ENCODE assay signal across 10 cellular contexts in genomic region chr1:225446298-225446941, GRCh38. TPM values are rescaled to one million over a fixed set of nuclear protein-coding genes. Genes with fewer than 3 reads are reported as not detected.
DNase-seq lines count a peak whose midpoint lies in the region; ATAC-seq, FAIRE-seq and TF ChIP-seq lines count a peak whose summit lies in the region.
"Had no signal": no experiment of that assay in that cellular context is flagged by ENCODE, and none has a peak within 500 bp of the region (broad histone marks: within the 10 kb centered on the region; RNA-seq: fewer than 3 reads in every experiment).

No MANE protein-coding gene starts in this region.

- intact Hi-C loops in breast epithelium (cut with DNase I; ENCODE audit: low total_unique reads): loop anchor here (5.0 kb wide), 1 partner anchor 379 kb away; no protein-coding TSS in a partner anchor
- intact Hi-C loops in mammary epithelial cell (cut with micrococcal nuclease): no loop called here
- intact Hi-C loops in natural killer cell (cut with micrococcal nuclease): no loop called here

- H3K27me3 ChIP-seq in breast epithelium (no peaks in the 10 kb centered on the region), mammary epithelial cell (ENCODE audit: insufficient read depth, low read length) (no peaks in the 10 kb centered on the region)

- TF ChIP-seq POLR2A in breast epithelium (IDR thresholded peaks at IDR 0.05): no peak

- DNase-seq in breast epithelium (ENCODE audit: low spot score in 2 of 2) (no peak), mammary epithelial cell (no peak), natural killer cell (no peak), GM19239 (ENCODE audit: insufficient read length, low spot score) (no peak), islet precursor cell (no peak)
- DNase-seq: erythroblast had no signal

- FAIRE-seq in GM19239 (lab: Jason Lieb, UNC): no peak

- H3K27ac Mint-ChIP-seq in natural killer cell: peak overlapping the region; percentile 91 to 97

- no peaks in the 10 kb centered on the region for H3K27me3 Mint-ChIP-seq in natural killer cell (ENCODE audit: low read depth in 2 of 2)

- no peaks in the 10 kb centered on the region for H3K36me3 ChIP-seq in breast epithelium
- no peaks in the 10 kb centered on the region for H3K36me3 ChIP-seq in mammary epithelial cell (ENCODE audit: insufficient read depth, low read length)
- H3K36me3 ChIP-seq in urinary bladder (ENCODE audit: insufficient read depth): no peaks in the 10 kb centered on the region

- CTCF ChIA-PET in mammary epithelial cell (lab: Charles Lee; ENCODE audit: low non-redundant PET): interaction anchor here (0.8 kb wide), 1 partner anchor 13 kb away, joined by 4 read pairs; no protein-coding TSS in a partner anchor

- no peaks in the 10 kb centered on the region for H3K79me2 ChIP-seq in mammary epithelial cell (ENCODE audit: insufficient read depth, low read length)

- H3K4me2 ChIP-seq in mammary epithelial cell (ENCODE audit: insufficient read depth, low read depth, low read length): no peak overlapping the region

- no peaks in the 10 kb centered on the region for H3K9me3 Mint-ChIP-seq in natural killer cell

- H3K9ac ChIP-seq in mammary epithelial cell (ENCODE audit: insufficient read depth, low read length): no peak overlapping the region

- H3K4me1 ChIP-seq in breast epithelium: peaks cover 5 to 8% of the 10 kb centered on the region in 2 donors
- H3K4me1 ChIP-seq in mammary epithelial cell (ENCODE audit: insufficient read depth, low read length): peaks cover 26% of the 10 kb centered on the region
- H3K4me1 ChIP-seq in urinary bladder (ENCODE audit: insufficient read depth): peaks cover 2% of the 10 kb centered on the region

- H4K20me1 ChIP-seq in mammary epithelial cell (ENCODE audit: insufficient read depth, low read length): no peaks in the 10 kb centered on the region

- dilution Hi-C loops in mammary epithelial cell (cut with HindIII; ENCODE audit: low sequenced_read_pairs): no loop called here

- H3K9me3 ChIP-seq in breast epithelium (no peaks in the 10 kb centered on the region), mammary epithelial cell (replicated peaks; ENCODE audit: insufficient read depth, low read length) (no peaks in the 10 kb centered on the region)

- no peaks in the 10 kb centered on the region for H3K36me3 Mint-ChIP-seq in natural killer cell

- ATAC-seq in natural killer cell (no peak), SK-N-SH treated with all-trans-retinoic acid at 6 μM for 48 hours (no peak)
- ATAC-seq: Panc1 had no signal

- TF ChIP-seq CTCF in breast epithelium (IDR thresholded peaks at IDR 0.05): no peak
- no peak for TF ChIP-seq CTCF in mammary epithelial cell (conservative IDR thresholded peaks at IDR 0.05 in 1 of 2, IDR thresholded peaks at IDR 0.05 in 1 of 2; ENCODE audit: extremely low read depth in 1 of 2, insufficient read depth in 1 of 2, low read depth in 1 of 2, low read length in 2 of 2)
- TF ChIP-seq CTCF in natural killer cell (IDR thresholded peaks at IDR 0.05): no peak

- H3K27ac ChIP-seq in breast epithelium (peak overlapping the region; percentile 57 to 78), mammary epithelial cell (ENCODE audit: insufficient read depth, low read depth, low read length) (no peak overlapping the region), angular gyrus (ENCODE audit: low read depth, low read length) (peak overlapping the region; percentile 42), urinary bladder (ENCODE audit: low read depth) (peak overlapping the region; percentile 49)

- H2AFZ ChIP-seq in mammary epithelial cell (ENCODE audit: low read depth, low read length): no peak overlapping the region

- H3K4me1 Mint-ChIP-seq in natural killer cell: peaks cover 65 to 85% of the 10 kb centered on the region in 2 donors

- no TSS peak for BruUV-seq in mammary epithelial cell (replicated peaks; lab: Mats Ljungman, UMichigan)

- 48% methylated on average over 8 of the region's 9 CpGs for WGBS in mammary epithelial cell (ENCODE audit: low coverage, missing lambda C conversion rate)
- 60% methylated on average over 9 of the region's 9 CpGs for WGBS in urinary bladder

- peak overlapping the region; percentile 9 for H3K4me3 Mint-ChIP-seq in natural killer cell

- in situ Hi-C loops in mammary epithelial cell (cut with MboI; ENCODE audit: low sequenced_read_pairs in 2 of 2): no loop called here

- H3K4me3 ChIP-seq in breast epithelium: no peak overlapping the region
- H3K4me3 ChIP-seq in mammary epithelial cell (replicated peaks in 1 of 3; ENCODE audit: insufficient read depth in 1 of 3, low read depth in 2 of 3, low read length in 3 of 3): no peak overlapping the region
- no peak overlapping the region for H3K4me3 ChIP-seq in urinary bladder (ENCODE audit: low read depth, low read length)

TF ChIP-seq in SK-N-SH treated with all-trans-retinoic acid at 6 μM for 48 hours, 23 proteins besides CTCF, POLR2A, EP300 and RAD21:
- TF ChIP-seq SNAI2 (CRISPR knock-in tag; IDR thresholded peaks at IDR 0.05) (no peak), TCF4 (CRISPR knock-in tag; IDR thresholded peaks at IDR 0.05; ENCODE audit: borderline replicate concordance) (no peak), CREB5 (CRISPR knock-in tag; IDR thresholded peaks at IDR 0.05; ENCODE audit: low read depth) (no peak), TSHZ2 (CRISPR knock-in tag; IDR thresholded peaks at IDR 0.05) (no peak), ZNF70 (CRISPR knock-in tag; IDR thresholded peaks at IDR 0.05) (no peak), BACH2 (CRISPR knock-in tag; IDR thresholded peaks at IDR 0.05; ENCODE audit: borderline replicate concordance) (no peak), GLIS3 (CRISPR knock-in tag; IDR thresholded peaks at IDR 0.05) (no peak), RARB (CRISPR knock-in tag; IDR thresholded peaks at IDR 0.05) (no peak), TOX (CRISPR knock-in tag; IDR thresholded peaks at IDR 0.05; ENCODE audit: borderline replicate concordance) (no peak), ISL1 (CRISPR knock-in tag; IDR thresholded peaks at IDR 0.05) (no peak), PATZ1 (CRISPR knock-in tag; IDR thresholded peaks at IDR 0.05; ENCODE audit: borderline replicate concordance) (no peak), CSDC2 (CRISPR knock-in tag; IDR thresholded peaks at IDR 0.05) (no peak), OSR1 (CRISPR knock-in tag; IDR thresholded peaks at IDR 0.05) (no peak), ZFP30 (CRISPR knock-in tag; IDR thresholded peaks at IDR 0.05) (no peak)
TF ChIP-seq in SK-N-SH treated with all-trans-retinoic acid at 6 μM for 48 hours: peak in this region for 0.

RNA-seq across cellular contexts. Expression of gene LBR, which starts 18.6 kb away (rescaled TPM):
- 10 to 100 TPM; 20.3 to 36.1 (median 29.6) TPM for total RNA-seq in breast epithelium
- total RNA-seq in mammary epithelial cell: 10 to 100 TPM; 17.7 to 35.7 TPM
- 16.1 TPM for polyA plus RNA-seq in mammary epithelial cell
- polyA minus RNA-seq in mammary epithelial cell: 54.8 TPM
- 100 to 1,000 TPM; 161 to 179 (median 178) TPM for total RNA-seq in natural killer cell
- 128 TPM for total RNA-seq in urinary bladder
- 62.0 TPM for polyA plus RNA-seq in urinary bladder
